Comparison of ENCODE assay signal across 8 cellular contexts in the genomic region with DNA sequence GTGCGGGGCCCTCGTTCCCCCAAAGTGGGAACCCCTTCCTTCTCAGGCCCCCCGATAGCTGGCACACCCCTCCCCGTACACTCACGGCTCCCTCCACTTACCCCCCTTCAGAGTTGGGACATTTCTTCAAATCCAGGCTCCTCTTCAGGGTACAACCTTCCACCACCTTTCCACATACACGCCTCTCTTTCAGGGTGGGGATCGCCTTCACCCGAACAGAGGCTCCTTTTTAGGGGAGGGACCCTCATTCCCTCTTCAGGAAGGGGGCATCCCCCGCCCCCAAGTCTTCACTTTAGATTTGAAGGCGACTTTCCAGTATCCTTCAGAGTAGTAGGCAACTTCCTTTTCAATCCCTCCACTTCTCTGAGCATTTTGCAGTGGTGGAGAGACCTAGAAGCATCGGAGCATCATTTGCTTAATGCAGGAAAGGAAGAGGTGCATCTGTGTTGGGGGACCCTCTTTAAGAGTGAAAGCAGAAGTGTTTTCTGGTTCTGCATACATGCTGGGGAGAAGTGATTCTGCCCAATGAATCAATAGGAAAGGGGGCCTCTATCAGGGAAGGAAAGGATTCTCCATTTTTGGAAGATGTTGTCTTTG. TPM values are rescaled to one million over a fixed set of nuclear protein-coding genes. Genes with fewer than 3 reads are reported as not detected.
DNase-seq lines count a peak whose midpoint lies in the region; ATAC-seq and TF ChIP-seq lines count a peak whose summit lies in the region.

No MANE protein-coding gene starts in this region.

- H3K9me3 ChIP-seq in left lung (no peaks in the 10 kb centered on the region), upper lobe of left lung (no peaks in the 10 kb centered on the region)

- TF ChIP-seq CTCF in GM12865 (IDR thresholded peaks at IDR 0.05; ENCODE audit: insufficient read depth, low read depth, low read length, missing control alignments) (no peak), astrocyte of the cerebellum (IDR thresholded peaks at IDR 0.05; ENCODE audit: low read depth, low read length, missing control alignments) (no peak), left lung (IDR thresholded peaks at IDR 0.05) (no peak), upper lobe of left lung (IDR thresholded peaks at IDR 0.05) (no peak)

- H3K36me3 ChIP-seq in left lung (no peaks in the 10 kb centered on the region), upper lobe of left lung (no peaks in the 10 kb centered on the region)

- H3K4me3 ChIP-seq in GM12865 (ENCODE audit: low read depth, low read length) (peak overlapping the region; percentile 100), astrocyte of the cerebellum (ENCODE audit: low read depth, low read length) (peak overlapping the region; percentile 87), left lung (peak overlapping the region; percentile 71 to 83), upper lobe of left lung (peak overlapping the region; percentile 81 to 92 (median 84))

- H3K27me3 ChIP-seq in left lung (no peaks in the 10 kb centered on the region), upper lobe of left lung (no peaks in the 10 kb centered on the region)

- 2 to 4% methylated on average over 11 of the region's 11 CpGs for WGBS in upper lobe of left lung, 2 donors

- ATAC-seq in GM21528 (IDR thresholded peaks at IDR 0.05; ENCODE audit: low FRiP score, unreplicated experiment) (peak; percentile 33), left lung (peak; percentile 27), upper lobe of left lung (ENCODE audit: low FRiP score in 2 of 2) (peak; percentile 38 to 56)

- in situ Hi-C loops in KBM-7 (cut with MboI; ENCODE audit: low pct_unique_long_range_greater_than_20kb, low sequenced_read_pairs), result no loop called here
- in situ Hi-C loops in astrocyte of the cerebellum (cut with HindIII; ENCODE audit: low sequenced_read_pairs), result no loop called here

- peak in 1 of 4 donors; percentile 12 for TF ChIP-seq POLR2A in upper lobe of left lung (IDR thresholded peaks at IDR 0.05)

- H3K27ac ChIP-seq in left lung (peak overlapping the region; percentile 88 to 97), upper lobe of left lung (peak overlapping the region; percentile 91 to 97 (median 94))

- TF ChIP-seq EP300 in upper lobe of left lung (IDR thresholded peaks at IDR 0.05), result no peak

- peaks cover 22 to 43% of the 10 kb centered on the region in 2 donors for H3K4me1 ChIP-seq in left lung
- peaks cover 13 to 38% (median 28%) of the 10 kb centered on the region in 4 donors for H3K4me1 ChIP-seq in upper lobe of left lung

- peak; percentile 57 for DNase-seq in GM12865 (ENCODE audit: low read depth)
- DNase-seq in KBM-7, result peak; percentile 43
- no peak for DNase-seq in astrocyte of the cerebellum (ENCODE audit: low read depth)
- DNase-seq in left lung, result no peak
- DNase-seq in upper lobe of left lung, result no peak
- DNase-seq in SW480 (ENCODE audit: low spot score), result no peak
- no peak for DNase-seq in DMS114 treated with DMSO at 0.1 percent for 48 hours (lab: John Stamatoyannopoulos, UW; ENCODE audit: unreplicated experiment)

- intact Hi-C loops in left lung (cut with DNase I), result no loop called here

RNA-seq across cellular contexts. Expression of gene EML4, which starts 0.8 kb away (rescaled TPM):
- total RNA-seq in left lung (10 to 100 TPM; 77.5 to 79.3 TPM), upper lobe of left lung (10 to 100 TPM; 42.7 to 96.9 (median 62.0) TPM)

Comparison
In these comparisons a context has a peak if more than half of its experiments do, and no peak if none do; other contexts are left out.
1. DNase-seq: peak in GM12865 (single experiment) and KBM-7 (single experiment); none in astrocyte of the cerebellum (single experiment), left lung (0 of 2), upper lobe of left lung (0 of 2), SW480 (single experiment) and DMS114 treated with DMSO at 0.1 percent for 48 hours (single experiment).
2. Peak in every context shown above with its lines, with median percentiles within 50 percentile points of each other: H3K4me3 ChIP-seq and ATAC-seq.